Comparison of ENCODE assay signal across 1 cellular context in genomic region chr11:1998290-1998689, GRCh38.
TF ChIP-seq lines count a peak whose summit lies in the region.

No MANE protein-coding gene starts in this region.

TF ChIP-seq in HCT116, 20 proteins besides CTCF, POLR2A, EP300 and RAD21:
- no peak for TF ChIP-seq EGR1 (IDR thresholded peaks at IDR 0.05; ENCODE audit: low read depth)
- no peak for TF ChIP-seq ZFX (IDR thresholded peaks at IDR 0.05)
- no peak for TF ChIP-seq EZH2 (IDR thresholded peaks at IDR 0.05)
